In genomic region chr14:61876362-61877049, GRCh38 we compare ENCODE assay signal across 15 cellular contexts.
DNase-seq lines count a peak whose midpoint lies in the region; ATAC-seq and TF ChIP-seq lines count a peak whose summit lies in the region.
"Had no signal": no experiment of that assay in that cellular context is flagged by ENCODE, and none has a peak within 500 bp of the region (broad histone marks: within the 10 kb centered on the region; RNA-seq: fewer than 3 reads in every experiment).

No MANE protein-coding gene starts in this region.

- H3K9me3 Mint-ChIP-seq in activated CD4-positive, alpha-beta T cell treated with anti-CD3 and anti-CD28 coated beads, Interleukin-2, amount 10 ng/mL, durations not matched to agents 24 days and 14 days: no peaks in the 10 kb centered on the region
- H3K9me3 Mint-ChIP-seq in activated CD4-positive, alpha-beta T cell treated with anti-CD3 and anti-CD28 coated beads, Interleukin-2, amount 10 ng/mL, durations not matched to agents 7 days and 5 days: no peaks in the 10 kb centered on the region
- H3K9me3 Mint-ChIP-seq: activated T-cell treated with anti-CD3 and anti-CD28 coated beads, Interleukin-2, amount 50 U/mL, for 4 hours; neural crest cell; T-helper 2 cell treated with Interferon-gamma antibody and Interleukin-4, amounts not matched to agents 5 μg/mL and 100 μg/mL, for 36 hours had no signal

- peak overlapping the region in 53 of 59 donors; percentile 13 to 90 (median 73) for H3K27ac ChIP-seq in dorsolateral prefrontal cortex
- H3K27ac ChIP-seq: adrenal gland, skin epidermis had no signal

- intact Hi-C loops in activated CD4-positive, alpha-beta T cell treated with anti-CD3 and anti-CD28 coated beads, Interleukin-2, amount 10 ng/mL, durations not matched to agents 24 days and 14 days (cut with micrococcal nuclease): no loop called here
- intact Hi-C loops in dorsolateral prefrontal cortex (cut with DNase I): loop anchor here in 1 of 2 donors (5.0 kb wide), 1 partner anchor 241 kb away; no protein-coding TSS in a partner anchor

- H3K27me3 ChIP-seq in dorsolateral prefrontal cortex: peaks cover 0 to 15% (median 0%) of the 10 kb centered on the region in 45 donors

- no peak overlapping the region for H3K27ac Mint-ChIP-seq in activated CD4-positive, alpha-beta T cell treated with anti-CD3 and anti-CD28 coated beads, Interleukin-2, amount 10 ng/mL, durations not matched to agents 24 days and 14 days
- H3K27ac Mint-ChIP-seq in activated CD4-positive, alpha-beta T cell treated with anti-CD3 and anti-CD28 coated beads, Interleukin-2, amount 10 ng/mL, durations not matched to agents 7 days and 5 days: no peak overlapping the region
- H3K27ac Mint-ChIP-seq: T-helper 2 cell treated with Interferon-gamma antibody and Interleukin-4, amounts not matched to agents 5 μg/mL and 100 μg/mL, for 36 hours had no signal

- no peaks in the 10 kb centered on the region for H3K36me3 Mint-ChIP-seq in activated CD4-positive, alpha-beta T cell treated with anti-CD3 and anti-CD28 coated beads, Interleukin-2, amount 10 ng/mL, durations not matched to agents 24 days and 14 days (ENCODE audit: low read depth)
- H3K36me3 Mint-ChIP-seq in activated CD4-positive, alpha-beta T cell treated with anti-CD3 and anti-CD28 coated beads, Interleukin-2, amount 10 ng/mL, durations not matched to agents 7 days and 5 days (ENCODE audit: low read depth): no peaks in the 10 kb centered on the region

- POLR2A ChIA-PET in activated CD4-positive, alpha-beta T cell treated with anti-CD3 and anti-CD28 coated beads, Interleukin-2, amount 10 ng/mL, durations not matched to agents 7 days and 5 days (lab: Charles Lee): no interaction called here

- CTCF ChIA-PET in activated CD4-positive, alpha-beta T cell treated with anti-CD3 and anti-CD28 coated beads, Interleukin-2, amount 10 ng/mL, durations not matched to agents 7 days and 5 days (lab: Charles Lee): no interaction called here

- no peak for ATAC-seq in GM18498 (IDR thresholded peaks at IDR 0.05; ENCODE audit: unreplicated experiment)
- ATAC-seq: activated T-cell treated with anti-CD3 and anti-CD28 coated beads, Interleukin-2, amount 50 U/mL, for 4 hours had no signal

- H3K4me3 Mint-ChIP-seq in activated CD4-positive, alpha-beta T cell treated with anti-CD3 and anti-CD28 coated beads, Interleukin-2, amount 10 ng/mL, durations not matched to agents 24 days and 14 days: no peak overlapping the region
- H3K4me3 Mint-ChIP-seq in activated CD4-positive, alpha-beta T cell treated with anti-CD3 and anti-CD28 coated beads, Interleukin-2, amount 10 ng/mL, durations not matched to agents 7 days and 5 days: no peak overlapping the region
- H3K4me3 Mint-ChIP-seq: activated T-cell treated with anti-CD3 and anti-CD28 coated beads, Interleukin-2, amount 50 U/mL, for 4 hours; neural crest cell; T-helper 2 cell treated with Interferon-gamma antibody and Interleukin-4, amounts not matched to agents 5 μg/mL and 100 μg/mL, for 36 hours had no signal

- peaks cover 68% of the 10 kb centered on the region for H3K27me3 Mint-ChIP-seq in activated CD4-positive, alpha-beta T cell treated with anti-CD3 and anti-CD28 coated beads, Interleukin-2, amount 10 ng/mL, durations not matched to agents 24 days and 14 days
- H3K27me3 Mint-ChIP-seq in activated CD4-positive, alpha-beta T cell treated with anti-CD3 and anti-CD28 coated beads, Interleukin-2, amount 10 ng/mL, durations not matched to agents 7 days and 5 days: peaks cover 64% of the 10 kb centered on the region

- H3K4me3 ChIP-seq in dorsolateral prefrontal cortex: peak overlapping the region in 5 of 59 donors; percentile 0 to 32 (median 26)
- H3K4me3 ChIP-seq: adrenal gland, skin epidermis had no signal

- DNase-seq in activated CD4-positive, alpha-beta T cell treated with anti-CD3 and anti-CD28 coated beads, Interleukin-2, amount 10 ng/mL, durations not matched to agents 24 days and 14 days: peak; percentile 44
- DNase-seq in activated CD4-positive, alpha-beta T cell treated with anti-CD3 and anti-CD28 coated beads, Interleukin-2, amount 10 ng/mL, durations not matched to agents 7 days and 5 days: no peak
- DNase-seq in NCI-H2081 (lab: John Stamatoyannopoulos, UW) (peak; percentile 57 to 75), dorsolateral prefrontal cortex (peak in 1 of 10 donors; percentile 38), superior temporal gyrus (ENCODE audit: extremely low spot score) (peak; percentile 80), GOT3 (lab: John Stamatoyannopoulos, UW) (no peak)
- DNase-seq in central memory CD4-positive, alpha-beta T cell: no peak
- DNase-seq: activated T-cell treated with anti-CD3 and anti-CD28 coated beads, Interleukin-2, amount 50 U/mL, for 4 hours; adrenal gland; Calu3; NCI-H510A treated with DMSO at 0.1 percent for 48 hours had no signal

- no peaks in the 10 kb centered on the region for H3K4me1 Mint-ChIP-seq in activated CD4-positive, alpha-beta T cell treated with anti-CD3 and anti-CD28 coated beads, Interleukin-2, amount 10 ng/mL, durations not matched to agents 24 days and 14 days
- no peaks in the 10 kb centered on the region for H3K4me1 Mint-ChIP-seq in activated CD4-positive, alpha-beta T cell treated with anti-CD3 and anti-CD28 coated beads, Interleukin-2, amount 10 ng/mL, durations not matched to agents 7 days and 5 days
- H3K4me1 Mint-ChIP-seq: neural crest cell had no signal

- TF ChIP-seq CTCF in dorsolateral prefrontal cortex (IDR thresholded peaks at IDR 0.05 in 54 of 56, conservative IDR thresholded peaks at IDR 0.05 in 2 of 56; ENCODE audit: low read depth in 1 of 56, partially characterized antibody in 56 of 56): peak in 1 of 56 donors; percentile 13

Comparison
In these comparisons a context has a peak if more than half of its experiments do, and no peak if none do; other contexts are left out.
1. DNase-seq: peak in activated CD4-positive, alpha-beta T cell treated with anti-CD3 and anti-CD28 coated beads, Interleukin-2, amount 10 ng/mL, durations not matched to agents 24 days and 14 days (single experiment), NCI-H2081 (2 of 2) and superior temporal gyrus (single experiment); none in activated CD4-positive, alpha-beta T cell treated with anti-CD3 and anti-CD28 coated beads, Interleukin-2, amount 10 ng/mL, durations not matched to agents 7 days and 5 days (single experiment), central memory CD4-positive, alpha-beta T cell (single experiment) and GOT3 (single experiment).